ENCODE assay signal across 1 cellular context in the genomic region with DNA sequence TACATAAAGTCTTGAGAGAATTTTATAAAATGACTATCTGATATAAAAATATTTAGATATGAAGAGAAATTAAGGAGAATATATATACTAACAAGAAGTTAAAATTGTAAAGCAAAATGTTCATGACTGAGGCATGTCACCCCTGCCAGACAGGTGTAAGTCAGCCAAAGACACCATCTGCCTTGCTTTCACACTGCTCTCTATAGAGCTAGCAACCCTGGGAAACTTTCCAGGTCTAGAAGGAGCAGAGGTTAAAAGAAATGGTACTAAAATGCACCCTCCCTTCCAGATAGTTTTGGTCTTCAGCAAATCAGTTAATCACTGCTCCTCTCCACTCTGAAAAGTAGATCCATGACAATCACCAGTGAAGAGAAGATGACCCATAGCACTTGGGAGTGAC.
TF ChIP-seq lines count a peak whose summit lies in the region.

No MANE protein-coding gene starts in this region.

TF ChIP-seq in liver, 16 proteins besides CTCF, POLR2A, EP300 and RAD21 (continued from another document):
- TF ChIP-seq, protein P1, sequence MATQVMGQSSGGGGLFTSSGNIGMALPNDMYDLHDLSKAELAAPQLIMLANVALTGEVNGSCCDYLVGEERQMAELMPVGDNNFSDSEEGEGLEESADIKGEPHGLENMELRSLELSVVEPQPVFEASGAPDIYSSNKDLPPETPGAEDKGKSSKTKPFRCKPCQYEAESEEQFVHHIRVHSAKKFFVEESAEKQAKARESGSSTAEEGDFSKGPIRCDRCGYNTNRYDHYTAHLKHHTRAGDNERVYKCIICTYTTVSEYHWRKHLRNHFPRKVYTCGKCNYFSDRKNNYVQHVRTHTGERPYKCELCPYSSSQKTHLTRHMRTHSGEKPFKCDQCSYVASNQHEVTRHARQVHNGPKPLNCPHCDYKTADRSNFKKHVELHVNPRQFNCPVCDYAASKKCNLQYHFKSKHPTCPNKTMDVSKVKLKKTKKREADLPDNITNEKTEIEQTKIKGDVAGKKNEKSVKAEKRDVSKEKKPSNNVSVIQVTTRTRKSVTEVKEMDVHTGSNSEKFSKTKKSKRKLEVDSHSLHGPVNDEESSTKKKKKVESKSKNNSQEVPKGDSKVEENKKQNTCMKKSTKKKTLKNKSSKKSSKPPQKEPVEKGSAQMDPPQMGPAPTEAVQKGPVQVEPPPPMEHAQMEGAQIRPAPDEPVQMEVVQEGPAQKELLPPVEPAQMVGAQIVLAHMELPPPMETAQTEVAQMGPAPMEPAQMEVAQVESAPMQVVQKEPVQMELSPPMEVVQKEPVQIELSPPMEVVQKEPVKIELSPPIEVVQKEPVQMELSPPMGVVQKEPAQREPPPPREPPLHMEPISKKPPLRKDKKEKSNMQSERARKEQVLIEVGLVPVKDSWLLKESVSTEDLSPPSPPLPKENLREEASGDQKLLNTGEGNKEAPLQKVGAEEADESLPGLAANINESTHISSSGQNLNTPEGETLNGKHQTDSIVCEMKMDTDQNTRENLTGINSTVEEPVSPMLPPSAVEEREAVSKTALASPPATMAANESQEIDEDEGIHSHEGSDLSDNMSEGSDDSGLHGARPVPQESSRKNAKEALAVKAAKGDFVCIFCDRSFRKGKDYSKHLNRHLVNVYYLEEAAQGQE (IDR thresholded peaks at IDR 0.05), result no peak
- no peak for TF ChIP-seq TAF1 (conservative IDR thresholded peaks at IDR 0.05)
- no peak for TF ChIP-seq SP1 (IDR thresholded peaks at IDR 0.05)
- TF ChIP-seq YY1 (IDR thresholded peaks at IDR 0.05), result no peak
- no peak for TF ChIP-seq GABPA (IDR thresholded peaks at IDR 0.05 in 1 of 2, conservative IDR thresholded peaks at IDR 0.05 in 1 of 2)
